21 cellular contexts compared by ENCODE assay signal in the genomic region with DNA sequence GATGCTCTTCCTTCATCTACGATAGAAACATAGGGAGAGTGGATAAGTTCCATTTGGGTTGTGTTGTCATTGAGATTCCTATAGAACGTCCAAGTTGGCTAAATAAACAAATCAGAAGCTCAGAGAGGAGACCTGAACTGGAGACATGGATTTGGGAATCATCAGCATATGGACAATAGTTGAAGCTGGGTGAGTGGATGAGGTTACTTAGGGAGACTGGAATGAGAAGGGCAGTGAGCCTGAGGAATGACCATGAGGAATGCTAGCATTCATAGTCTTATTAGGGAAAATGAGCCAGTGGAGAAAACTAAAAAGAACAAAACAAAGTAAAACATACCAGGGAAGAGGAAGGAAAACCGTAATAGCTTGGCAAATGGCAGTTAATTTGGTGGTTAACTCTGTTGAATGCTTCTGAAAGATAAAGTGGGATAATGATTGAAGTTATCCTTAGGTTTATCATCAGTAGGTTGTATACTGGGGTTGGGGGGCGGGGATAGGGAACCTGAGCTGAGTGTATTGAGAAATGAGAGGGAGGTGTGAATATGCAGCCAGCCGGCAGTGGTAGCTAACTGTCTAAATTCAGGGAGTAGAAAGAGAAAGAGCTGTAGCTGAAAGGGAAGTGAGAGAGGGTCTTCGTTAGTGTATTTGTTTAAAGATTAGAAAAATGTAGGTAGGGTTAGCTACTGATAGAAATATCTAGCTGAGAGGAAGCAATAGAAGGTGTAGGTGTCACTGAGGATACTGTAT.
A peak's percentile ranks its signal among the peaks of the same experiment; 100 is the strongest.
DNase-seq lines count a peak whose midpoint lies in the region; ATAC-seq and TF ChIP-seq lines count a peak whose summit lies in the region.
"Had no signal": no experiment of that assay in that cellular context is flagged by ENCODE, and none has a peak within 500 bp of the region (broad histone marks: within the 10 kb centered on the region; RNA-seq: fewer than 3 reads in every experiment).

No MANE protein-coding gene starts in this region.

- H3K4me3 Mint-ChIP-seq in activated CD8-positive, alpha-beta memory T cell treated with anti-CD3 and anti-CD28 coated beads, Interleukin-2, amount 10 ng/mL, durations not matched to agents 7 days and 5 days, result no peak overlapping the region
- H3K4me3 Mint-ChIP-seq: CD8-positive, alpha-beta memory T cell had no signal

- H3K27me3 ChIP-seq in Loucy (ENCODE audit: insufficient read depth, low read length, poor library complexity, severe bottlenecking) (no peaks in the 10 kb centered on the region), mesendoderm (ENCODE audit: insufficient read depth, low read length, poor library complexity) (no peaks in the 10 kb centered on the region)
- H3K27me3 ChIP-seq: SJCRH30 had no signal

- H3K18ac ChIP-seq in mesendoderm (ENCODE audit: low read length), result no peak overlapping the region

- no peaks in the 10 kb centered on the region for H3K79me1 ChIP-seq in mesendoderm (ENCODE audit: low read length)

- no peaks in the 10 kb centered on the region for H3K79me2 ChIP-seq in Loucy (ENCODE audit: insufficient read depth, low read length)
- H3K79me2 ChIP-seq in mesendoderm (ENCODE audit: control insufficient read depth, insufficient read depth, low read length), result no peaks in the 10 kb centered on the region

- no peak overlapping the region for H2AK5ac ChIP-seq in mesendoderm (ENCODE audit: low read length)

- peak overlapping the region; percentile 65; the same call in 1 of the 2 replicates for H2AFZ ChIP-seq in Loucy (ENCODE audit: low read length)
- H2AFZ ChIP-seq: GM23248 had no signal

- H3K23ac ChIP-seq in mesendoderm (ENCODE audit: low read length), result no peak overlapping the region

- H3K4me3 ChIP-seq in Loucy (ENCODE audit: low read length, poor library complexity, severe bottlenecking) (peak overlapping the region; percentile 20), mesendoderm (ENCODE audit: low read length) (no peak overlapping the region)
- H3K4me3 ChIP-seq: GM23248, SJCRH30 had no signal

- H3K36me3 Mint-ChIP-seq in activated CD8-positive, alpha-beta memory T cell treated with anti-CD3 and anti-CD28 coated beads, Interleukin-2, amount 10 ng/mL, durations not matched to agents 7 days and 5 days, result no peaks in the 10 kb centered on the region
- H3K36me3 Mint-ChIP-seq: CD8-positive, alpha-beta memory T cell had no signal

- H3K9me3 Mint-ChIP-seq in activated CD8-positive, alpha-beta memory T cell treated with anti-CD3 and anti-CD28 coated beads, Interleukin-2, amount 10 ng/mL, durations not matched to agents 7 days and 5 days (ENCODE audit: low read depth), result no peaks in the 10 kb centered on the region

- no peaks in the 10 kb centered on the region for H3K9me2 ChIP-seq in Loucy (replicated peaks; ENCODE audit: low read depth, low read length)

- H3K27me3 Mint-ChIP-seq in activated CD8-positive, alpha-beta memory T cell treated with anti-CD3 and anti-CD28 coated beads, Interleukin-2, amount 10 ng/mL, durations not matched to agents 7 days and 5 days, result peaks cover 6% of the 10 kb centered on the region

- no peaks in the 10 kb centered on the region for H3K9me3 ChIP-seq in Loucy (ENCODE audit: insufficient read depth, low read depth, low read length)
- H3K9me3 ChIP-seq: SJCRH30 had no signal

- H3K36me3 ChIP-seq in Loucy (ENCODE audit: insufficient read depth, low read length) (no peaks in the 10 kb centered on the region), mesendoderm (ENCODE audit: control insufficient read depth, insufficient read depth, low read length) (no peaks in the 10 kb centered on the region)

- no peak overlapping the region for H4K8ac ChIP-seq in mesendoderm (ENCODE audit: low read depth, low read length)

- no peak overlapping the region for H3K56ac ChIP-seq in mesendoderm (ENCODE audit: low read length)

- CTCF ChIA-PET in activated CD8-positive, alpha-beta memory T cell treated with anti-CD3 and anti-CD28 coated beads, Interleukin-2, amount 10 ng/mL, durations not matched to agents 7 days and 5 days (lab: Charles Lee), result no interaction called here

- H3F3A ChIP-seq in Loucy (ENCODE audit: low read depth), result no peaks in the 10 kb centered on the region

- H4K20me1 ChIP-seq in Loucy (ENCODE audit: insufficient read depth, low read length, poor library complexity, severe bottlenecking), result no peaks in the 10 kb centered on the region

- H2BK15ac ChIP-seq in mesendoderm (replicated peaks; ENCODE audit: low read depth), result no peak overlapping the region

- H3K4me1 ChIP-seq in Loucy (ENCODE audit: insufficient read depth, low read length, poor library complexity, severe bottlenecking) (peaks cover 53% of the 10 kb centered on the region), mesendoderm (ENCODE audit: control insufficient read depth, low read depth, low read length) (peaks cover 10% of the 10 kb centered on the region)
- H3K4me1 ChIP-seq: SJCRH30 had no signal

- DNase-seq in astrocyte of the hippocampus (ENCODE audit: low read depth, low spot score), result peak; percentile 24
- DNase-seq in mesendoderm, result peak; percentile 59
- DNase-seq in NCI-H748 (lab: John Stamatoyannopoulos, UW; ENCODE audit: unreplicated experiment), result no peak
- no peak for DNase-seq in activated CD8-positive, alpha-beta memory T cell treated with anti-CD3 and anti-CD28 coated beads, Interleukin-2, amount 10 ng/mL, durations not matched to agents 7 days and 5 days
- no peak for DNase-seq in nucleus accumbens (lab: John Stamatoyannopoulos, UW)
- DNase-seq: Calu3; CD8-positive, alpha-beta memory T cell; DMS153; GM23248; NCI-H1092 treated with DMSO at 0.1 percent for 48 hours; NCI-H1436 treated with DMSO at 0.1 percent for 48 hours; NCI-H1930; NCI-H2227 treated with DMSO at 0.1 percent for 48 hours; NCI-H510A; NCI-H748 treated with DMSO at 0.1 percent for 48 hours; SJCRH30 had no signal

- H3K4ac ChIP-seq in mesendoderm (ENCODE audit: low read depth, low read length), result no peak overlapping the region

- ATAC-seq in GM19324 (IDR thresholded peaks at IDR 0.05; ENCODE audit: low FRiP score, unreplicated experiment) (peak; percentile 54), HG03342 (IDR thresholded peaks at IDR 0.05; ENCODE audit: unreplicated experiment) (no peak)
- no peak for ATAC-seq in activated CD8-positive, alpha-beta memory T cell treated with anti-CD3 and anti-CD28 coated beads, Interleukin-2, amount 10 ng/mL, durations not matched to agents 7 days and 5 days
- ATAC-seq: HCT116 had no signal

- 100% methylated on average over 1 of the region's 6 CpGs for WGBS in mesendoderm (ENCODE audit: extremely low coverage, insufficient coverage, low lambda C conversion rate)

- H3K9ac ChIP-seq in Loucy (ENCODE audit: low read depth, low read length, poor library complexity, severe bottlenecking), result peak overlapping the region; percentile 2
- H3K9ac ChIP-seq in mesendoderm (ENCODE audit: low read length), result no peak overlapping the region
- H3K9ac ChIP-seq: GM23248 had no signal

- no peak overlapping the region for H3K27ac Mint-ChIP-seq in activated CD8-positive, alpha-beta memory T cell treated with anti-CD3 and anti-CD28 coated beads, Interleukin-2, amount 10 ng/mL, durations not matched to agents 7 days and 5 days

- no peak overlapping the region for H4K5ac ChIP-seq in mesendoderm (ENCODE audit: low read length)

- H3K4me2 ChIP-seq in Loucy (ENCODE audit: low read depth, low read length, poor library complexity, severe bottlenecking) (peak overlapping the region; percentile 57), mesendoderm (ENCODE audit: low read length) (no peak overlapping the region)

- no peak overlapping the region for H3K27ac ChIP-seq in mesendoderm (ENCODE audit: low read depth, low read length)
- H3K27ac ChIP-seq: C4-2B, GM23248, SJCRH30 had no signal

- no peak overlapping the region for H2BK120ac ChIP-seq in mesendoderm (ENCODE audit: low read depth, low read length)

- H3K4me1 Mint-ChIP-seq in activated CD8-positive, alpha-beta memory T cell treated with anti-CD3 and anti-CD28 coated beads, Interleukin-2, amount 10 ng/mL, durations not matched to agents 7 days and 5 days, result no peaks in the 10 kb centered on the region
- H3K4me1 Mint-ChIP-seq: CD8-positive, alpha-beta memory T cell had no signal

- no peak for TF ChIP-seq CTCF in Loucy (conservative IDR thresholded peaks at IDR 0.05; ENCODE audit: low read length)

- H2BK5ac ChIP-seq in mesendoderm (ENCODE audit: low read length), result no peak overlapping the region

Comparison
In these comparisons a context has a peak if more than half of its experiments do, and no peak if none do; other contexts are left out.
1. DNase-seq: peak in astrocyte of the hippocampus (single experiment) and mesendoderm (single experiment); none in NCI-H748 (single experiment), activated CD8-positive, alpha-beta memory T cell treated with anti-CD3 and anti-CD28 coated beads, Interleukin-2, amount 10 ng/mL, durations not matched to agents 7 days and 5 days (single experiment) and nucleus accumbens (0 of 56).